Comparison of ENCODE assay signal across 14 cellular contexts in the genomic region with DNA sequence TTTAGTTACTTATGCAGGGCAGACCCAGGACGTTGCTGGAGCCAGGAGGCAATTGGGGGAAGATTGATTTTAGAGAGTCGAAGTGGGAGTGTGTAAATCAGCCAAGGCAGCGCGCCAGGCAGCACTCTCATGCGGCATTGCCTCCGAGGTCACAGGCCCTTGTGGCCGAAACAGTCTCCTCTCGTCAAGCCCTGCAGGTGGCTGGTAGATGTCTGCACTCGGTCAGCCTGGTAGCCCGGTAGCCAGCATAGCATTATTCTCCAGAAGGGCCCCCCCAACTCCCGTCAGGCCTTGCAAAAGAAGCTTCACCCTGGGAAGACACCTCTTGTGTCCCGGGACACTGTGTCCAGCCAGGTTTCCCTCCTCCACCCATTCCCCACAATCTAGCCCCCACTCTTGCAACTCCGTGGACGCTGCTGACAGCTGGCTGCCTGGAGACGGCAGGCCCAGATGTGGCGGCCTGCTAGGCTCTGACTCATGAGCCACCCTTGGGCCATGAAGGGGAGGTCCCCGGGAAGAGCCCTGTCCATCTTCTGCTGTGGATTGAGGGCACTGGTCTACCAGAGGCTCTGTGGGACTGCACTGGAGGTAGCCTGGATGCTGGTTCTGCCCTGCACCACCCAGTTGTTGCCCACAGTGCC.
"Had no signal": no experiment of that assay in that cellular context is flagged by ENCODE, and none has a peak within 500 bp of the region (broad histone marks: within the 10 kb centered on the region; RNA-seq: fewer than 3 reads in every experiment).

No MANE protein-coding gene starts in this region.

- H3K4me3 ChIP-seq: ascending aorta, esophagus squamous epithelium, gastrocnemius medialis, left ventricle myocardium inferior, tibial artery had no signal

- H3K36me3 ChIP-seq: ascending aorta, esophagus squamous epithelium, gastrocnemius medialis, left ventricle myocardium inferior, tibial artery had no signal

- DNase-seq: activated CD4-positive, alpha-beta T cell treated with anti-CD3 and anti-CD28 coated beads for 4 hours; activated naive CD4-positive, alpha-beta T cell; esophagus squamous epithelium; islet precursor cell; left ventricle myocardium inferior; mesenchymal stem cell; small intestine; T-cell; T1000; tibial artery had no signal

- H3K27me3 ChIP-seq: ascending aorta had no signal

- H3K9me3 ChIP-seq: ascending aorta, esophagus squamous epithelium, gastrocnemius medialis, left ventricle myocardium inferior, tibial artery had no signal

- FAIRE-seq: small intestine had no signal

- ATAC-seq: gastrocnemius medialis; natural killer cell treated with Interleukin-12 subunit alpha and Interleukin-12 subunit beta and Interleukin-15 and Interleukin-18, amount 100 ng/mL, for 72 hours; stimulated activated effector memory CD8-positive, alpha-beta T cell treated with anti-CD3 and anti-CD28 coated beads, Interleukin-12 subunit alpha, Interleukin-12 subunit beta, amount 100 ng/mL, for 72 hours; T-cell had no signal

- H3K27ac ChIP-seq: ascending aorta, esophagus squamous epithelium, gastrocnemius medialis, left ventricle myocardium inferior, tibial artery had no signal
